Comparison of ENCODE assay signal across 8 cellular contexts in the genomic region with DNA sequence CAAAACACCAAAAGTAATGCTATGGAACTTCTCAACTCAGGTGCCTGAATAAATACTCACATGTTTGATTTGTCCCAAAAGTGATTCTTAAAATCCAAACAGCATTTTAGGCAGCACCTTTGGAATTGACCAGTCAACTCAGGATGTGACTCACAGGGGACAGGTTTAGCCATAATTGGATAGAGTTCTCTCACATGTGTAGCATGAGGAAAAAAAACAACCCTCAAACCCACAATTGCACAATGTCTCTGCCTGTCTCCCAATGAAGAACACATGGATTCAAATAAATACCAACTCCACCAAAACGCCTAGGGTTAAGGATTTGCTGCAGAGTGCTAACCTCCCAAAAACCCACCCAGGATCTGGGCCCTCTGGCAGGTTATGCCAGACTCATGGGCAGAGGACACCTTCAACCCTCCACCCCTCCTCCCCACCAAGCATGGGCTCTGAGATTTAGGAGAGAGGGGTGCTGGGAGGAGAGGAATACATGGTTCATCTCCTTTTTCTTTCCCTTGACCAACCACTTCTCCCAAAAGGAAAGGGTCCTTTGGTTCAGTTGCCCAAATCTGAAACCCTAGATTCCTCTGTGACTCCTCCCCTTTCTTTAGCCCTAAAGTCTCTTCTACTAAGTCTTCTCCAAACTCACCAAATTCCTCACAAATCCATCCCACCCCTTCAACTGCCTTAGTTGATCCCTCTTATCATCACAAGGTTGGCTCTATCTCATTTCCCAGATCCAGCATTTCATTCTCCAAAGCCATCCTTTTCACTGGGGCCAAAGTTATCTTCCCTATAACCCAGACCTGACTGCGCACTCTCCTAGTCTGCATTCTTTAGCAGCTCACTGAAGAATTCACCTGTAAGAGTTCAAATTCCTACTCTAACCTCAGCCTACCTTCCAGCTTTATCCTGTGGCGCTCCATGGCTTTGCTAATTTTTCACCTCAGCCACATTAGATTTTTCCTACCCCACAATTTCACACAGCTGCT. TPM values are rescaled to one million over a fixed set of nuclear protein-coding genes. Genes with fewer than 3 reads are reported as not detected.
DNase-seq lines count a peak whose midpoint lies in the region; ATAC-seq, FAIRE-seq and TF ChIP-seq lines count a peak whose summit lies in the region.

No MANE protein-coding gene starts in this region.

- no peaks in the 10 kb centered on the region for H3K9me3 ChIP-seq in right lobe of liver

- peak overlapping the region in 1 of 3 donors; percentile 3 for H3K27ac ChIP-seq in right lobe of liver

- no peak overlapping the region for H3K4me3 ChIP-seq in right lobe of liver

- peak; percentile 55 to 88 (median 72) for ATAC-seq in right lobe of liver
- ATAC-seq in HG03280 (IDR thresholded peaks at IDR 0.05; ENCODE audit: unreplicated experiment): no peak
- no peak for ATAC-seq in HG02588 (IDR thresholded peaks at IDR 0.05; ENCODE audit: unreplicated experiment)

- no peaks in the 10 kb centered on the region for H3K27me3 ChIP-seq in right lobe of liver

- H3K36me3 ChIP-seq in right lobe of liver: no peaks in the 10 kb centered on the region

- FAIRE-seq in D721Med (lab: Jason Lieb, UNC): no peak

- intact Hi-C loops in right lobe of liver (cut with DNase I): no loop called here

- no peak for TF ChIP-seq POLR2A in right lobe of liver (IDR thresholded peaks at IDR 0.05)

- H3K4me1 ChIP-seq in right lobe of liver: peaks cover 0 to 17% (median 2%) of the 10 kb centered on the region in 4 donors

- 79% methylated on average over 3 of the region's 3 CpGs for WGBS in right lobe of liver (ENCODE audit: insufficient coverage, low coverage, low lambda C conversion rate, missing lambda C conversion rate)

- TF ChIP-seq CTCF in right lobe of liver (IDR thresholded peaks at IDR 0.05): no peak
- TF ChIP-seq CTCF in D721Med (IDR thresholded peaks at IDR 0.05; ENCODE audit: insufficient read depth, missing control alignments): no peak

- DNase-seq in AG08395 (ENCODE audit: low spot score): peak; percentile 85
- peak; percentile 64 for DNase-seq in HPDE6-E6E7 (ENCODE audit: extremely low spot score)
- peak; percentile 86 for DNase-seq in amniotic epithelial cell (ENCODE audit: low read depth)
- no peak for DNase-seq in right lobe of liver
- DNase-seq in NCI-H2196 treated with DMSO at 0.1 percent for 48 hours (lab: John Stamatoyannopoulos, UW; ENCODE audit: unreplicated experiment): no peak
- DNase-seq in D721Med (ENCODE audit: insufficient read length, low spot score): no peak

RNA-seq across cellular contexts. Expression of a gene that starts 7.7 kb away (rescaled TPM):
- total RNA-seq in right lobe of liver: 10 to 100 TPM; 15.9 to 28.5 (median 17.9) TPM

Comparison
In these comparisons a context has a peak if more than half of its experiments do, and no peak if none do; other contexts are left out.
1. DNase-seq: peak in AG08395 (single experiment), HPDE6-E6E7 (single experiment) and amniotic epithelial cell (single experiment); none in right lobe of liver (0 of 3), NCI-H2196 treated with DMSO at 0.1 percent for 48 hours (single experiment) and D721Med (single experiment).
2. ATAC-seq: peak in right lobe of liver (4 of 4); none in HG03280 (single experiment) and HG02588 (single experiment).